ENCODE assay signal across 9 cellular contexts in the genomic region with DNA sequence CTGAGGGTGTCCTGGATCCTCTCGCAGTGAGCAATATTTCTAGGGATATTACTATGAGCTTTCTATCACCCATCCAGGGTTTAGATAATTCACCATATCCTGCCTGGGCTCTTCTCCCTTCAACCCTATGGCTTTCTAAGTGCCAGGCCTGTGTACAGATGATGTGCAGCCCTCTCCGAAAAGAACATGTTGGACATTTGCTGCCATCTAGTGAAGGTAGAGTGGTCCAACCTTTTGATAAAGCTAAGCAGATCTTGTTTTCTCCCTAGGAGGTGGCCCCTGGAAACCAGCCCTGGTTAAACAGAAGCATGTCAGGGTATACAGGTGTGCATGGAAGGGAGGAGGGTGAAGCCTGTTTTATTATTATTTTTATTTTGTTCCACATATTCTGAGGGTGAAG. TPM values are rescaled to one million over a fixed set of nuclear protein-coding genes. Genes with fewer than 3 reads are reported as not detected.
A peak's percentile ranks its signal among the peaks of the same experiment; 100 is the strongest.
DNase-seq lines count a peak whose midpoint lies in the region; ATAC-seq, FAIRE-seq and TF ChIP-seq lines count a peak whose summit lies in the region.
"Had no signal": no experiment of that assay in that cellular context is flagged by ENCODE, and none has a peak within 500 bp of the region (broad histone marks: within the 10 kb centered on the region; RNA-seq: fewer than 3 reads in every experiment).

No MANE protein-coding gene starts in this region.

- peaks cover 14% of the 10 kb centered on the region for H3K27me3 Mint-ChIP-seq in Caco-2 (ENCODE audit: insufficient read depth, unreplicated experiment)
- H3K27me3 Mint-ChIP-seq in astrocyte (ENCODE audit: low read depth, unreplicated experiment), result peaks cover 31% of the 10 kb centered on the region
- peaks cover 43 to 45% of the 10 kb centered on the region in 2 donors for H3K27me3 Mint-ChIP-seq in effector memory CD8-positive, alpha-beta T cell

- DNase-seq in Caco-2 (peak in 1 of 2 experiments; percentile 17), KBM-7 (peak; percentile 44), astrocyte (ENCODE audit: low read depth) (peak; percentile 24), left kidney (ENCODE audit: low read depth, low spot score) (peak; percentile 63), adrenal gland (no peak), NCI-H2171 (lab: John Stamatoyannopoulos, UW) (no peak)
- no peak for DNase-seq in effector memory CD8-positive, alpha-beta T cell

- H4K20me1 ChIP-seq in astrocyte (ENCODE audit: insufficient read depth, low read length), result no peaks in the 10 kb centered on the region

- no peaks in the 10 kb centered on the region for H3K36me3 ChIP-seq in Caco-2 (ENCODE audit: control insufficient read depth, insufficient read depth, low read length)
- no peaks in the 10 kb centered on the region for H3K36me3 ChIP-seq in astrocyte (ENCODE audit: insufficient read depth, low read length)
- H3K36me3 ChIP-seq in adrenal gland (replicated peaks in 1 of 2), result no peaks in the 10 kb centered on the region

- no peaks in the 10 kb centered on the region for H3K4me1 ChIP-seq in Caco-2
- H3K4me1 ChIP-seq in astrocyte (ENCODE audit: insufficient read depth, low read length), result no peaks in the 10 kb centered on the region
- H3K4me1 ChIP-seq in adrenal gland (replicated peaks in 1 of 2), result no peaks in the 10 kb centered on the region

- peak; percentile 34 to 37 for TF ChIP-seq CTCF in Caco-2 (IDR thresholded peaks at IDR 0.05; ENCODE audit: insufficient read depth in 1 of 2, low read depth in 1 of 2, low read length in 1 of 2, severe bottlenecking in 1 of 2, unreplicated experiment in 1 of 2)
- peak; percentile 44 for TF ChIP-seq CTCF in astrocyte (IDR thresholded peaks at IDR 0.05; ENCODE audit: insufficient read depth, low read depth, low read length)
- peak in 2 of 6 experiments; percentile 22 to 24 for TF ChIP-seq CTCF in adrenal gland (IDR thresholded peaks at IDR 0.05)

- H3K79me2 ChIP-seq in astrocyte (ENCODE audit: insufficient read depth, low read length), result no peaks in the 10 kb centered on the region

- POLR2A ChIA-PET in Caco-2 (lab: Charles Lee), result no interaction called here

- no peak overlapping the region for H3K4me2 ChIP-seq in astrocyte (ENCODE audit: low read length)

- no peak overlapping the region for H3K27ac Mint-ChIP-seq in Caco-2 (ENCODE audit: unreplicated experiment)
- no peak overlapping the region for H3K27ac Mint-ChIP-seq in astrocyte (ENCODE audit: unreplicated experiment)
- no peak overlapping the region for H3K27ac Mint-ChIP-seq in effector memory CD8-positive, alpha-beta T cell

- no peaks in the 10 kb centered on the region for H3K9me3 Mint-ChIP-seq in Caco-2 (ENCODE audit: unreplicated experiment)
- H3K9me3 Mint-ChIP-seq in astrocyte (ENCODE audit: unreplicated experiment), result no peaks in the 10 kb centered on the region
- H3K9me3 Mint-ChIP-seq in effector memory CD8-positive, alpha-beta T cell, result no peaks in the 10 kb centered on the region

- in situ Hi-C loops in KBM-7 (cut with MboI; ENCODE audit: low pct_unique_long_range_greater_than_20kb, low sequenced_read_pairs), result no loop called here

- no peak overlapping the region for H3K9ac ChIP-seq in astrocyte (ENCODE audit: low read length)

- intact Hi-C loops in Caco-2 (cut with micrococcal nuclease; ENCODE audit: unreplicated experiment) (loop anchor here (5.0 to 10.0 kb wide), 2 partner anchors 89 to 322 kb away; no protein-coding TSS in a partner anchor), adrenal gland (cut with DNase I) (no loop called here)

- H3K4me3 Mint-ChIP-seq in Caco-2 (ENCODE audit: unreplicated experiment) (no peak overlapping the region), astrocyte (ENCODE audit: unreplicated experiment) (no peak overlapping the region)
- no peak overlapping the region for H3K4me3 Mint-ChIP-seq in effector memory CD8-positive, alpha-beta T cell

- no peaks in the 10 kb centered on the region for H3K4me1 Mint-ChIP-seq in Caco-2 (ENCODE audit: low read depth, unreplicated experiment)
- H3K4me1 Mint-ChIP-seq in astrocyte (ENCODE audit: low read depth, unreplicated experiment), result no peaks in the 10 kb centered on the region
- no peaks in the 10 kb centered on the region for H3K4me1 Mint-ChIP-seq in effector memory CD8-positive, alpha-beta T cell (ENCODE audit: low read depth in 2 of 2)

- WGBS in adrenal gland, 4 donors, result 48 to 55% (median 54%) methylated on average over 2 of the region's 2 CpGs

- no peak overlapping the region for H3K27ac ChIP-seq in astrocyte (ENCODE audit: low read depth, low read length)
- H3K27ac ChIP-seq in adrenal gland, result no peak overlapping the region

- no peaks in the 10 kb centered on the region for H3K27me3 ChIP-seq in Caco-2 (replicated peaks; ENCODE audit: control insufficient read depth, insufficient read depth, low read length)
- peaks cover 14% of the 10 kb centered on the region for H3K27me3 ChIP-seq in astrocyte (ENCODE audit: insufficient read depth, low read length)
- H3K27me3 ChIP-seq in adrenal gland, result no peaks in the 10 kb centered on the region

- no peak overlapping the region for H2AFZ ChIP-seq in astrocyte (ENCODE audit: low read depth, low read length)

- peak; percentile 65 for FAIRE-seq in astrocyte (lab: Jason Lieb, UNC)

- TF ChIP-seq POLR2A in adrenal gland (IDR thresholded peaks at IDR 0.05), result no peak

- no peaks in the 10 kb centered on the region for H3K36me3 Mint-ChIP-seq in Caco-2 (ENCODE audit: insufficient read depth, unreplicated experiment)
- no peaks in the 10 kb centered on the region for H3K36me3 Mint-ChIP-seq in astrocyte (ENCODE audit: low read depth, unreplicated experiment)
- no peaks in the 10 kb centered on the region for H3K36me3 Mint-ChIP-seq in effector memory CD8-positive, alpha-beta T cell (ENCODE audit: insufficient read depth)

- CTCF ChIA-PET in Caco-2 (lab: Charles Lee), result interaction anchor here (0.6 to 1.0 kb wide), 6 partner anchors 107 to 323 kb away, joined by 3 to 5 read pairs (median 3); no protein-coding TSS in a partner anchor

- no TSS peak for BruUV-seq in Caco-2 (replicated peaks; lab: Mats Ljungman, UMichigan)

- H3K4me3 ChIP-seq in Caco-2 (ENCODE audit: low read depth, low read length) (no peak overlapping the region), astrocyte (ENCODE audit: insufficient read depth, low read depth, low read length) (no peak overlapping the region), adrenal gland (no peak overlapping the region)

- ATAC-seq in effector memory CD8-positive, alpha-beta T cell (replicated peaks), result no peak
- no peak for ATAC-seq in HG02642 (IDR thresholded peaks at IDR 0.05; ENCODE audit: poor library complexity, unreplicated experiment)

- H3K9me3 ChIP-seq in Caco-2 (no peaks in the 10 kb centered on the region), astrocyte (ENCODE audit: insufficient read depth, low read depth, low read length) (no peaks in the 10 kb centered on the region), adrenal gland (replicated peaks in 1 of 3) (peaks cover 0 to 10% (median 0%) of the 10 kb centered on the region in 3 donors)

RNA-seq across cellular contexts. Expression of gene SCN10A, which starts 27.9 kb away (rescaled TPM):
- total RNA-seq in Caco-2 (2022) (not detected in 2 replicates), astrocyte (not detected in 2 replicates), adrenal gland (not detected)
- polyA plus RNA-seq in adrenal gland, result not detected
- total RNA-seq: temporal lobe had no signal

Comparison
In these comparisons a context has a peak if more than half of its experiments do, and no peak if none do; other contexts are left out.
1. DNase-seq: peak in KBM-7 (single experiment), astrocyte (single experiment) and left kidney (single experiment); none in effector memory CD8-positive, alpha-beta T cell (0 of 3), adrenal gland (0 of 7) and NCI-H2171 (single experiment).